In genomic region chr16:68064791-68065365, GRCh38 we compare ENCODE assay signal across 9 cellular contexts. TPM values are rescaled to one million over a fixed set of nuclear protein-coding genes. Genes with fewer than 3 reads are reported as not detected.
DNase-seq lines count a peak whose midpoint lies in the region; ATAC-seq and TF ChIP-seq lines count a peak whose summit lies in the region.
"Had no signal": no experiment of that assay in that cellular context is flagged by ENCODE, and none has a peak within 500 bp of the region (broad histone marks: within the 10 kb centered on the region; RNA-seq: fewer than 3 reads in every experiment).

No MANE protein-coding gene starts in this region.

- H3K27ac Mint-ChIP-seq in naive thymus-derived CD8-positive, alpha-beta T cell: peak overlapping the region; percentile 48 to 93 (median 85)

- no peaks in the 10 kb centered on the region for H3K79me2 ChIP-seq in OCI-LY1 (ENCODE audit: insufficient read depth, low read length)

- no peaks in the 10 kb centered on the region for H3K27me3 ChIP-seq in OCI-LY1 (ENCODE audit: insufficient read depth, low read length)
- no peaks in the 10 kb centered on the region for H3K27me3 ChIP-seq in stomach

- H3K9me2 ChIP-seq in OCI-LY1 (ENCODE audit: low read depth, low read length): no peaks in the 10 kb centered on the region

- no peak overlapping the region for H3K27ac ChIP-seq in OCI-LY1 (ENCODE audit: low read depth, low read length, poor library complexity, severe bottlenecking)
- H3K27ac ChIP-seq in stomach: peak overlapping the region in 4 of 5 donors; percentile 12 to 57 (median 38)

- H3K27me3 Mint-ChIP-seq in naive thymus-derived CD8-positive, alpha-beta T cell: no peaks in the 10 kb centered on the region
- H3K27me3 Mint-ChIP-seq: IgD-negative memory B cell had no signal

- DNase-seq in CD1c-positive myeloid dendritic cell (ENCODE audit: extremely low spot score): peak; percentile 73
- peak; percentile 73 for DNase-seq in HCEC 1CT
- DNase-seq in activated T-cell treated with anti-CD3 and anti-CD28 coated beads for 4 hours: peak; percentile 65
- DNase-seq in naive thymus-derived CD8-positive, alpha-beta T cell: peak; percentile 43 to 81 (median 66)
- DNase-seq in stomach: peak; percentile 71
- no peak for DNase-seq in NCI-H774 (lab: John Stamatoyannopoulos, UW)

- H3K4me2 ChIP-seq in OCI-LY1 (ENCODE audit: low read length): no peak overlapping the region

- H3K9me3 ChIP-seq in OCI-LY1 (ENCODE audit: low read length): no peaks in the 10 kb centered on the region
- H3K9me3 ChIP-seq in stomach: no peaks in the 10 kb centered on the region

- intact Hi-C loops in stomach (cut with DNase I; ENCODE audit: low total_unique reads): no loop called here

- peak; percentile 88 for TF ChIP-seq CTCF in OCI-LY1 (IDR thresholded peaks at IDR 0.05; ENCODE audit: low read length)
- TF ChIP-seq CTCF in stomach (IDR thresholded peaks at IDR 0.05): peak in 5 of 7 experiments; percentile 51 to 75 (median 67)

- 18 to 45% (median 28%) methylated on average over 2 of the region's 2 CpGs for whole genome bisulfite sequencing in stomach, 5 donors

- TF ChIP-seq POLR2A in stomach (IDR thresholded peaks at IDR 0.05): no peak

- H3F3A ChIP-seq in OCI-LY1 (ENCODE audit: insufficient read depth, low read length): no peaks in the 10 kb centered on the region

- TF ChIP-seq EP300 in stomach (IDR thresholded peaks at IDR 0.05): no peak

- POLR2A ChIA-PET in naive thymus-derived CD8-positive, alpha-beta T cell (lab: Charles Lee): interaction anchor here (0.5 to 16.5 kb wide), 8 partner anchors 10 to 263 kb away, joined by 3 to 406 read pairs (median 4); partner anchors contain the start of genes NFATC3 and NRN1L

- no peak overlapping the region for H2AFZ ChIP-seq in OCI-LY1 (ENCODE audit: low read length)

- H3K4me3 Mint-ChIP-seq in naive thymus-derived CD8-positive, alpha-beta T cell: peak overlapping the region in 6 of 10 donors; percentile 15 to 54 (median 26)

- H3K9ac ChIP-seq in OCI-LY1 (ENCODE audit: low read length): no peak overlapping the region

- ATAC-seq in esophagus mucosa: peak; percentile 81
- peak; percentile 82 to 92 for ATAC-seq in naive thymus-derived CD8-positive, alpha-beta T cell

- peaks cover 46% of the 10 kb centered on the region; the same call in 1 of the 2 replicates for H3K36me3 ChIP-seq in OCI-LY1 (ENCODE audit: insufficient read depth, low read length)
- H3K36me3 ChIP-seq in stomach: peaks cover 0 to 69% (median 57%) of the 10 kb centered on the region in 4 donors

- H4K20me1 ChIP-seq in OCI-LY1 (ENCODE audit: insufficient read depth, low read length): no peaks in the 10 kb centered on the region

- peaks cover 32 to 84% (median 81%) of the 10 kb centered on the region in 4 donors for H3K4me1 Mint-ChIP-seq in naive thymus-derived CD8-positive, alpha-beta T cell

- H3K36me3 Mint-ChIP-seq in naive thymus-derived CD8-positive, alpha-beta T cell: peaks cover 0 to 19% (median 7%) of the 10 kb centered on the region in 3 donors

- H3K4me3 ChIP-seq in OCI-LY1 (ENCODE audit: low read depth, low read length, poor library complexity, severe bottlenecking) (no peak overlapping the region), stomach (no peak overlapping the region)

- H3K9me3 Mint-ChIP-seq in naive thymus-derived CD8-positive, alpha-beta T cell: no peaks in the 10 kb centered on the region
- H3K9me3 Mint-ChIP-seq: IgD-negative memory B cell had no signal

- H3K4me1 ChIP-seq in OCI-LY1 (ENCODE audit: insufficient read depth, low read length, severe bottlenecking): peaks cover under 1% of the 10 kb centered on the region
- H3K4me1 ChIP-seq in stomach: peaks cover 4 to 38% (median 17%) of the 10 kb centered on the region in 4 donors

RNA-seq across cellular contexts. Expression of gene NFATC3, which starts 20.3 kb away (rescaled TPM):
- total RNA-seq in esophagus mucosa: 17.6 TPM
- total RNA-seq in naive thymus-derived CD8-positive, alpha-beta T cell: 100 to 1,000 TPM; 156 to 162 TPM
- 100 to 1,000 TPM in 1 of 3 donors, 10 to 100 TPM in 2; 85.2 to 102 (median 86.6) TPM for polyA plus RNA-seq in naive thymus-derived CD8-positive, alpha-beta T cell
- total RNA-seq in stomach: 100 to 1,000 TPM in 2 of 5 donors, 10 to 100 TPM in 3; 20.1 to 385 (median 23.9) TPM
- polyA plus RNA-seq in stomach: 1 to 10 TPM; 5.5 to 5.8 (median 5.6) TPM

RNA-seq across cellular contexts. Expression of gene DUS2, which starts 41.8 kb away (rescaled TPM):
- total RNA-seq in esophagus mucosa (17.4 TPM), stomach (10 to 100 TPM in 4 of 5 donors, under 1 TPM in 1; 0.45 to 27.5 (median 15.2) TPM)
- total RNA-seq in naive thymus-derived CD8-positive, alpha-beta T cell: 10 to 100 TPM; 18.2 to 21.1 TPM
- polyA plus RNA-seq in naive thymus-derived CD8-positive, alpha-beta T cell: 10 to 100 TPM in 2 of 3 donors, 1 to 10 TPM in 1; 6.4 to 13.1 (median 10.5) TPM
- polyA plus RNA-seq in stomach: 1 to 10 TPM; 4.3 to 9.5 (median 5.0) TPM

RNA-seq across cellular contexts. Expression of gene DDX28, which starts 41.8 kb away (rescaled TPM):
- total RNA-seq in esophagus mucosa: 12.1 TPM
- total RNA-seq in naive thymus-derived CD8-positive, alpha-beta T cell: 10 to 100 TPM; 25.0 to 26.2 TPM
- polyA plus RNA-seq in naive thymus-derived CD8-positive, alpha-beta T cell: 10 to 100 TPM; 49.7 to 60.6 (median 53.9) TPM
- 1 to 10 TPM in 3 of 5 donors, not detected in 2; 4.6 to 8.9 (median 7.3) TPM for total RNA-seq in stomach
- polyA plus RNA-seq in stomach: 1 to 10 TPM; 6.3 to 9.7 (median 7.3) TPM

RNA-seq across cellular contexts. Expression of gene DPEP2NB, which starts 49.2 kb away (rescaled TPM):
- not detected for total RNA-seq in esophagus mucosa
- total RNA-seq in naive thymus-derived CD8-positive, alpha-beta T cell: not detected
- polyA plus RNA-seq in naive thymus-derived CD8-positive, alpha-beta T cell: not detected
- total RNA-seq in stomach: not detected
- polyA plus RNA-seq in stomach: not detected
- polyA plus RNA-seq: IgD-negative memory B cell had no signal
